ENCODE assay signal across 5 cellular contexts in genomic region chrX:153275418-153275817, GRCh38. TPM values are rescaled to one million over a fixed set of nuclear protein-coding genes. Genes with fewer than 3 reads are reported as not detected.
"Had no signal": no experiment of that assay in that cellular context is flagged by ENCODE, and none has a peak within 500 bp of the region (broad histone marks: within the 10 kb centered on the region; RNA-seq: fewer than 3 reads in every experiment).

No MANE protein-coding gene starts in this region.

RNA-seq across cellular contexts. Expression of gene PNMA6F, which starts 46.1 kb away (rescaled TPM):
- total RNA-seq: GM23248, H4, H7, H9, HFFc6 had no signal
- polyA plus RNA-seq: GM23248 had no signal
